8 cellular contexts compared by ENCODE assay signal in the genomic region with DNA sequence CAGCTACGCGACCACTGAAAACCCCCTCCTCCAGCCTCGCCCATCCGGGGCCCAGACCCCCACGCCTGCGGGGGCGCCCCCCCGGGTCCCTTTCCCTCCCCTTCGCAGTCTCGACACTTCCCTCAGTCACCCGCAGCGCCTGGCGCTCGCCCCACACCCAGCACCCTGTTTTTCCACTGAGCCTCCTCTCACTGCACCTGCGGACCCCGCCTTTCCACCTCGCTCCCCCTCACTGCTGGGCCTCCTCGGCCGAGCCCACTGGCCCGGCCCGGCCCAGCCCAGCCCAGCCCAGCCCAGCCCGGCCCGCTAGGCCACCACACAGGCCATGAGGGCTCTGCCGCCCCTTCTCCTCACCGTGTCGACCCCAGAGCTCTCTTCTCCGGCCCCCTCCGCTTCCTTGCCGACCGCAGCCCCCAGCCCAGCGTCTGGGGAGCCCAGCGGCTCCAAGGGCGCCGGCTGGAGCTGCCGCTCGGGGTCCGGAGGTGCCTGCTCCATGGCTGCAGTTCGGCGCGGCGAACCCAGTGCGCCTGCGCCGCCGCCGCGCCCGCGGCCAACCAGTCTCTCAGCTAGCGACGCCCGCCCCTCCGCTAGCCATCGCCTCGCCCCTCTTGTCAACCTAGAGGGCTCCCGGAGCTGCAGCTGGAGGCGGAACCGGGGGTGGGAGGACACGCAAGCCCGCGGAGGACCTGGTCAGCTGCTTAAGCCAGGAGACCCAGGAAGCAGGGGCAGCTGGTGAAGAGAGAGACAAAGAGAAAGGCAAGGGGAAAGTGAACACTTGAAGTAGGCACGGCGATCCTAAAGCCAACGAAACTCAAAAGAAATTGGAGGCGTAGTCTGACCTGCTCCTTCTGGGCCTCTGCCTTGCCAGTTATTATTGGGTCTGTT. TPM values are rescaled to one million over a fixed set of nuclear protein-coding genes. Genes with fewer than 3 reads are reported as not detected.
A peak's percentile ranks its signal among the peaks of the same experiment; 100 is the strongest.
DNase-seq lines count a peak whose midpoint lies in the region; ATAC-seq and TF ChIP-seq lines count a peak whose summit lies in the region.

TSS of gene SNX4 (minus strand) at position 525 of the 885 bp plus-strand sequence. CDS start at position 495, 30 bp downstream.

- H3K36me3 Mint-ChIP-seq in IgD-negative memory B cell = peaks cover 2% of the 10 kb centered on the region

- H3K36me3 ChIP-seq in mucosa of descending colon (ENCODE audit: low read depth) = no peaks in the 10 kb centered on the region

- no peak for TF ChIP-seq CTCF in mucosa of descending colon (IDR thresholded peaks at IDR 0.05)

- H3K27me3 Mint-ChIP-seq in IgD-negative memory B cell = no peaks in the 10 kb centered on the region

- H3K9me3 ChIP-seq in mucosa of descending colon = no peaks in the 10 kb centered on the region

- peaks cover 22 to 28% (median 25%) of the 10 kb centered on the region in 3 donors for H3K4me1 Mint-ChIP-seq in IgD-negative memory B cell

- intact Hi-C loops in mucosa of descending colon (cut with DNase I, micrococcal nuclease) = no loop called here

- H3K9me3 Mint-ChIP-seq in IgD-negative memory B cell = no peaks in the 10 kb centered on the region

- DNase-seq in DMS114 treated with DMSO at 0.1 percent for 48 hours (lab: John Stamatoyannopoulos, UW; ENCODE audit: unreplicated experiment) = peak; percentile 82
- DNase-seq in OCI-M1 (lab: John Stamatoyannopoulos, UW) = peak; percentile 95
- peak; percentile 73 for DNase-seq in activated T-cell treated with anti-CD3 and anti-CD28 coated beads for 4 hours
- DNase-seq in epithelial cell of prostate (ENCODE audit: low read depth, low spot score) = peak; percentile 27
- peak; percentile 92 to 96 (median 94) for DNase-seq in mucosa of descending colon
- DNase-seq in stimulated activated CD8-positive, alpha-beta memory T cell treated with anti-CD3 and anti-CD28 coated beads, Interleukin-4, amount 100 ng/mL, for 1 hour (ENCODE audit: low read depth in 2 of 2, low spot score in 1 of 2) = peak; percentile 48 to 70

- peaks cover 7% of the 10 kb centered on the region for H3K4me1 ChIP-seq in mucosa of descending colon (ENCODE audit: low read depth)

- peak within 1 kb of the TSS; percentile 90 for H3K4me3 ChIP-seq in mucosa of descending colon

- peak within 1 kb of the TSS; percentile 75 to 97 (median 90) for H3K27ac Mint-ChIP-seq in IgD-negative memory B cell

- ATAC-seq in GM21576 (IDR thresholded peaks at IDR 0.05; ENCODE audit: unreplicated experiment) (peak; percentile 73), mucosa of descending colon (peak; percentile 99)

- peak within 1 kb of the TSS; percentile 19 for H3K27ac ChIP-seq in epithelial cell of prostate

- peak within 1 kb of the TSS; percentile 94 to 99 (median 97) for H3K4me3 Mint-ChIP-seq in IgD-negative memory B cell

RNA-seq across cellular contexts. Expression of gene SNX4, which starts in this region (rescaled TPM):
- 22.2 TPM for polyA plus RNA-seq in IgD-negative memory B cell
- 10 to 100 TPM; 34.5 to 50.6 (median 46.9) TPM for total RNA-seq in mucosa of descending colon

Comparison
In these comparisons a context has a peak if more than half of its experiments do, and no peak if none do; other contexts are left out.
1. Peak in every context shown above with its lines: DNase-seq, ATAC-seq, H3K4me3 ChIP-seq and H3K27ac ChIP-seq.
2. DNase-seq: peak in every context shown above with its lines; median percentile 95 in OCI-M1; 94 in mucosa of descending colon; 82 in DMS114 treated with DMSO at 0.1 percent for 48 hours; 73 in activated T-cell treated with anti-CD3 and anti-CD28 coated beads for 4 hours; 59 in stimulated activated CD8-positive, alpha-beta memory T cell treated with anti-CD3 and anti-CD28 coated beads, Interleukin-4, amount 100 ng/mL, for 1 hour; 27 in epithelial cell of prostate.